Comparison of ENCODE assay signal across 1 cellular context in the genomic region with DNA sequence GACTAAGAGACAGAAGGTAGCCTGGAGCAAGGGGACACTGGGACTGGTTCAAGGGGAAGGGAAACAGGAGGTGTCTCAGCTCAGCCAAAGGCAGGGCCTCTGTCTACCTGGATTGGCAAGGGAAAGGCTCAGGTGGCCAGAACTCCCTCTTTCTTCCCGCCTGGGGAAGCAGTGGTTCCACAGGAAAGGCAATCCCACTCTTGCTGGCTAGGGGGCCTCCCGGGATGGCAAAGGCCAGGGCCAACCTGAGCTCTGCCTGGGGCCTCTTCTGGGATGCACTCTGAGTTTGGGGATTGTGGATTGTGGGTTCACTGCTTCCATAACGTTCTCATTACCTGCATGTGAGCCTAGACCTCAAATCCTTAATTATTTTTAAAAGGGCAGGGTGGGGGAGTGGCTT.
TF ChIP-seq lines count a peak whose summit lies in the region.

No MANE protein-coding gene starts in this region.

TF ChIP-seq in Ishikawa, 13 proteins besides CTCF, POLR2A, EP300 and RAD21 (continued from another document):
- TF ChIP-seq CREB1 (IDR thresholded peaks at IDR 0.05; ENCODE audit: low read depth) (no peak), TCF12 (IDR thresholded peaks at IDR 0.05; ENCODE audit: low read depth) (no peak), TAF1 (IDR thresholded peaks at IDR 0.05; ENCODE audit: low read depth) (no peak), EGR1 (IDR thresholded peaks at IDR 0.05) (no peak)
